27 cellular contexts compared by ENCODE assay signal in genomic region chr6:5512422-5512821, GRCh38.
DNase-seq lines count a peak whose midpoint lies in the region; ATAC-seq, FAIRE-seq and TF ChIP-seq lines count a peak whose summit lies in the region.
"Had no signal": no experiment of that assay in that cellular context is flagged by ENCODE, and none has a peak within 500 bp of the region (broad histone marks: within the 10 kb centered on the region; RNA-seq: fewer than 3 reads in every experiment).

No MANE protein-coding gene starts in this region.

- H4K20me1 ChIP-seq in BLaER1 (no peaks in the 10 kb centered on the region), GM23248 (ENCODE audit: insufficient read depth) (no peaks in the 10 kb centered on the region)

- H3K27me3 ChIP-seq in BLaER1 (no peaks in the 10 kb centered on the region), GM23248 (replicated peaks; ENCODE audit: insufficient read depth) (no peaks in the 10 kb centered on the region), endodermal cell (ENCODE audit: control insufficient read depth, insufficient read depth, low read length, poor library complexity, severe bottlenecking) (no peaks in the 10 kb centered on the region), colonic mucosa (no peaks in the 10 kb centered on the region)

- no peaks in the 10 kb centered on the region for H3K79me2 ChIP-seq in GM23248 (ENCODE audit: insufficient read depth)

- ATAC-seq in GM18502 (IDR thresholded peaks at IDR 0.05; ENCODE audit: poor library complexity, unreplicated experiment), result no peak
- ATAC-seq: A549; CD8-positive, alpha-beta T cell; GM12878; Panc1 had no signal

- H3K36me3 ChIP-seq in BLaER1 (no peaks in the 10 kb centered on the region), GM23248 (ENCODE audit: low read depth) (no peaks in the 10 kb centered on the region), SK-N-MC (ENCODE audit: insufficient read depth, low read length) (no peaks in the 10 kb centered on the region), endodermal cell (ENCODE audit: control insufficient read depth, insufficient read depth, low read length) (no peaks in the 10 kb centered on the region), colonic mucosa (no peaks in the 10 kb centered on the region)

- TF ChIP-seq CTCF in endodermal cell (conservative IDR thresholded peaks at IDR 0.05) (no peak), colonic mucosa (IDR thresholded peaks at IDR 0.05) (no peak)

- intact Hi-C loops in colonic mucosa (cut with DNase I), result no loop called here

- H3K4me3 ChIP-seq in BLaER1, result no peak overlapping the region
- no peak overlapping the region for H3K4me3 ChIP-seq in GM23248
- peak overlapping the region; percentile 41; the same call in 1 of the 2 replicates for H3K4me3 ChIP-seq in SK-N-MC
- H3K4me3 ChIP-seq in endodermal cell (ENCODE audit: low read length), result no peak overlapping the region
- H3K4me3 ChIP-seq in colonic mucosa, result no peak overlapping the region
- H3K4me3 ChIP-seq: A549, GM12878 had no signal

- H3K4me2 ChIP-seq in BLaER1, result peak overlapping the region; percentile 53; the same call in 1 of the 2 replicates
- peak overlapping the region; percentile 23 for H3K4me2 ChIP-seq in GM23248 (ENCODE audit: unreplicated experiment)
- H3K4me2 ChIP-seq: A549, KMS-11 had no signal

- H3K4me1 ChIP-seq in BLaER1, result peaks cover 44% of the 10 kb centered on the region
- H3K4me1 ChIP-seq in GM23248 (ENCODE audit: insufficient read depth), result peaks cover 15% of the 10 kb centered on the region
- no peaks in the 10 kb centered on the region for H3K4me1 ChIP-seq in endodermal cell (ENCODE audit: control insufficient read depth, insufficient read depth, low read length)
- H3K4me1 ChIP-seq in colonic mucosa, result no peaks in the 10 kb centered on the region
- H3K4me1 ChIP-seq: A549, Caco-2 had no signal

- H3K9me3 Mint-ChIP-seq in endodermal cell, result no peaks in the 10 kb centered on the region
- H3K9me3 Mint-ChIP-seq: CD8-positive, alpha-beta T cell had no signal

- no peak overlapping the region for H3K27ac ChIP-seq in BLaER1
- H3K27ac ChIP-seq in GM23248, result no peak overlapping the region; the same call in 1 of the 2 replicates
- H3K27ac ChIP-seq in SK-N-MC, result no peak overlapping the region
- no peak overlapping the region for H3K27ac ChIP-seq in endodermal cell (ENCODE audit: low read depth, low read length)
- no peak overlapping the region for H3K27ac ChIP-seq in colonic mucosa
- H3K27ac ChIP-seq: A549, C4-2B, KMS-11, RWPE1 had no signal

- H3K9ac ChIP-seq in BLaER1 (no peak overlapping the region), GM23248 (no peak overlapping the region), SK-N-MC (ENCODE audit: insufficient read length) (no peak overlapping the region), endodermal cell (ENCODE audit: extremely low read depth, low read length, poor library complexity, severe bottlenecking) (no peak overlapping the region), colonic mucosa (ENCODE audit: low read depth in 2 of 2, low read length in 2 of 2) (no peak overlapping the region)
- H3K9ac ChIP-seq: KMS-11 had no signal

- WGBS in GM23248 (ENCODE audit: low coverage in 1 of 2, low lambda C conversion rate in 2 of 2, missing lambda C conversion rate in 2 of 2), 2 experiments, result 91 to 92% methylated on average over 2 of the region's 2 CpGs
- 89% methylated on average over 2 of the region's 2 CpGs; no CpG with 5 or more reads in 1 of the 2 experiments for WGBS in endodermal cell (ENCODE audit: insufficient coverage in 1 of 2, insufficient read length in 1 of 2), 2 experiments

- H3F3A ChIP-seq in GM23248 (ENCODE audit: insufficient read depth), result peaks cover 11% of the 10 kb centered on the region

- H3K9me3 ChIP-seq in BLaER1 (0 out of 2 replicates have a peak, but pooled peaks cover 5% of the 10 kb centered on the region), GM23248 (ENCODE audit: low read depth) (no peaks in the 10 kb centered on the region), SK-N-MC (ENCODE audit: low read depth, low read length) (no peaks in the 10 kb centered on the region), endodermal cell (ENCODE audit: control insufficient read depth, low read length) (no peaks in the 10 kb centered on the region), colonic mucosa (no peaks in the 10 kb centered on the region)
- H3K9me3 ChIP-seq: A549, Caco-2 had no signal

- no peak overlapping the region for H2AFZ ChIP-seq in GM23248

- FAIRE-seq in islet of Langerhans (lab: Jason Lieb, UNC), result peak; percentile 71
- FAIRE-seq: A549, GM12878 had no signal

- H3K27me3 Mint-ChIP-seq in endodermal cell (ENCODE audit: insufficient read depth), result no peaks in the 10 kb centered on the region

- no peak overlapping the region for H3K4me3 Mint-ChIP-seq in endodermal cell
- H3K4me3 Mint-ChIP-seq: CD8-positive, alpha-beta T cell had no signal

- no peaks in the 10 kb centered on the region for H3K36me3 Mint-ChIP-seq in endodermal cell (ENCODE audit: low read depth)

- H3K27ac Mint-ChIP-seq in endodermal cell, result no peak overlapping the region
- H3K27ac Mint-ChIP-seq: CD8-positive, alpha-beta T cell had no signal

- DNase-seq in GM23248 (no peak), SK-N-MC (ENCODE audit: low read depth, low spot score) (no peak), endodermal cell (no peak), colonic mucosa (no peak)
- DNase-seq: AML-193; Caco-2; CD8-positive, alpha-beta T cell; DMS 273 treated with DMSO at 0.1 percent for 48 hours; DMS79; GDM1; NCI-H1048; NCI-H1417; NCI-H1694; NCI-H2081; NCI-H510A; NCI-H69; SHP77; SW 1271 had no signal

- H3K4me1 Mint-ChIP-seq in endodermal cell, result no peaks in the 10 kb centered on the region

- H3K9me2 ChIP-seq in GM23248 (ENCODE audit: insufficient read depth), result no peaks in the 10 kb centered on the region

- in situ Hi-C loops in GM23248 (cut with MboI), result no loop called here
